9 cellular contexts compared by ENCODE assay signal in genomic region chr3:53243165-53243564, GRCh38. TPM values are rescaled to one million over a fixed set of nuclear protein-coding genes. Genes with fewer than 3 reads are reported as not detected.
DNase-seq lines count a peak whose midpoint lies in the region; ATAC-seq, FAIRE-seq and TF ChIP-seq lines count a peak whose summit lies in the region.
"Had no signal": no experiment of that assay in that cellular context is flagged by ENCODE, and none has a peak within 500 bp of the region (broad histone marks: within the 10 kb centered on the region; RNA-seq: fewer than 3 reads in every experiment).

No MANE protein-coding gene starts in this region.

- no peak for DNase-seq in activated CD8-positive, alpha-beta T cell treated with anti-CD3 and anti-CD28 coated beads, Interleukin-2, amount 10 ng/mL, durations not matched to agents 7 days and 5 days
- no peak for DNase-seq in activated CD8-positive, alpha-beta T cell treated with anti-CD3 and anti-CD28 coated beads for 36 hours
- peak; percentile 60 for DNase-seq in iPS-NIHi11 (ENCODE audit: low spot score)
- DNase-seq in tibial nerve (ENCODE audit: low spot score in 2 of 2) = no peak
- DNase-seq in H54 (ENCODE audit: insufficient read length, low spot score) = no peak
- DNase-seq: NCI-H2029 had no signal

- H3K27me3 Mint-ChIP-seq in activated CD8-positive, alpha-beta T cell treated with anti-CD3 and anti-CD28 coated beads, Interleukin-2, amount 10 ng/mL, durations not matched to agents 7 days and 5 days (ENCODE audit: low read depth) = no peaks in the 10 kb centered on the region
- no peaks in the 10 kb centered on the region for H3K27me3 Mint-ChIP-seq in activated CD8-positive, alpha-beta T cell treated with anti-CD3 and anti-CD28 coated beads for 36 hours
- H3K27me3 Mint-ChIP-seq in brain = no peaks in the 10 kb centered on the region

- CTCF ChIA-PET in activated CD8-positive, alpha-beta T cell treated with anti-CD3 and anti-CD28 coated beads, Interleukin-2, amount 10 ng/mL, durations not matched to agents 7 days and 5 days (lab: Charles Lee) = no interaction called here
- CTCF ChIA-PET in activated CD8-positive, alpha-beta T cell treated with anti-CD3 and anti-CD28 coated beads for 36 hours (lab: Charles Lee) = no interaction called here

- no peak for TF ChIP-seq EP300 in tibial nerve (IDR thresholded peaks at IDR 0.05)

- WGBS in tibial nerve, 2 donors = 33 to 37% methylated on average over 13 to 14 of the region's 14 CpGs

- intact Hi-C loops in activated CD8-positive, alpha-beta T cell treated with anti-CD3 and anti-CD28 coated beads for 36 hours (cut with micrococcal nuclease) = no loop called here

- TF ChIP-seq POLR2A in tibial nerve (IDR thresholded peaks at IDR 0.05) (no peak), H54 (IDR thresholded peaks at IDR 0.05; ENCODE audit: low read depth, low read length) (no peak)

- peaks cover 23% of the 10 kb centered on the region for H3K4me1 Mint-ChIP-seq in activated CD8-positive, alpha-beta T cell treated with anti-CD3 and anti-CD28 coated beads, Interleukin-2, amount 10 ng/mL, durations not matched to agents 7 days and 5 days (ENCODE audit: low read depth)
- peaks cover 17% of the 10 kb centered on the region for H3K4me1 Mint-ChIP-seq in activated CD8-positive, alpha-beta T cell treated with anti-CD3 and anti-CD28 coated beads for 36 hours (ENCODE audit: low read depth)
- H3K4me1 Mint-ChIP-seq in brain = peaks cover 54% of the 10 kb centered on the region

- no peaks in the 10 kb centered on the region for H3K27me3 ChIP-seq in tibial nerve

- peak overlapping the region in 3 of 4 donors; percentile 2 to 60 (median 42) for H3K27ac ChIP-seq in tibial nerve

- H3K9me3 Mint-ChIP-seq in activated CD8-positive, alpha-beta T cell treated with anti-CD3 and anti-CD28 coated beads, Interleukin-2, amount 10 ng/mL, durations not matched to agents 7 days and 5 days (ENCODE audit: insufficient read depth) = no peaks in the 10 kb centered on the region
- H3K9me3 Mint-ChIP-seq in activated CD8-positive, alpha-beta T cell treated with anti-CD3 and anti-CD28 coated beads for 36 hours = no peaks in the 10 kb centered on the region
- H3K9me3 Mint-ChIP-seq in brain = peaks cover 5 to 26% (median 8%) of the 10 kb centered on the region in 5 experiments

- H3K4me3 ChIP-seq in tibial nerve = no peak overlapping the region

- peak overlapping the region; percentile 37 for H3K27ac Mint-ChIP-seq in activated CD8-positive, alpha-beta T cell treated with anti-CD3 and anti-CD28 coated beads, Interleukin-2, amount 10 ng/mL, durations not matched to agents 7 days and 5 days
- no peak overlapping the region for H3K27ac Mint-ChIP-seq in activated CD8-positive, alpha-beta T cell treated with anti-CD3 and anti-CD28 coated beads for 36 hours
- peak overlapping the region; percentile 31 to 90 (median 66) for H3K27ac Mint-ChIP-seq in brain

- H3K36me3 Mint-ChIP-seq in activated CD8-positive, alpha-beta T cell treated with anti-CD3 and anti-CD28 coated beads, Interleukin-2, amount 10 ng/mL, durations not matched to agents 7 days and 5 days (ENCODE audit: low read depth) = peaks cover 41% of the 10 kb centered on the region
- H3K36me3 Mint-ChIP-seq in activated CD8-positive, alpha-beta T cell treated with anti-CD3 and anti-CD28 coated beads for 36 hours (ENCODE audit: low read depth) = peaks cover 37% of the 10 kb centered on the region
- H3K36me3 Mint-ChIP-seq in brain = peaks cover 71% of the 10 kb centered on the region

- TF ChIP-seq CTCF in activated CD8-positive, alpha-beta T cell treated with anti-CD3 and anti-CD28 coated beads for 36 hours (IDR thresholded peaks at IDR 0.05) = no peak
- TF ChIP-seq CTCF in brain (conservative IDR thresholded peaks at IDR 0.05) (no peak), tibial nerve (IDR thresholded peaks at IDR 0.05) (no peak)

- no peak for FAIRE-seq in H54 (lab: Jason Lieb, UNC)

- H3K4me1 ChIP-seq in tibial nerve = peaks cover 0 to 47% (median 20%) of the 10 kb centered on the region in 4 donors

- peaks cover 0 to 54% (median 3%) of the 10 kb centered on the region in 3 donors for H3K36me3 ChIP-seq in tibial nerve

- no peak overlapping the region for H3K4me3 Mint-ChIP-seq in activated CD8-positive, alpha-beta T cell treated with anti-CD3 and anti-CD28 coated beads, Interleukin-2, amount 10 ng/mL, durations not matched to agents 7 days and 5 days
- no peak overlapping the region for H3K4me3 Mint-ChIP-seq in activated CD8-positive, alpha-beta T cell treated with anti-CD3 and anti-CD28 coated beads for 36 hours
- H3K4me3 Mint-ChIP-seq in brain = no peak overlapping the region

- POLR2A ChIA-PET in activated CD8-positive, alpha-beta T cell treated with anti-CD3 and anti-CD28 coated beads, Interleukin-2, amount 10 ng/mL, durations not matched to agents 7 days and 5 days (lab: Charles Lee) = interaction anchor here (0.6 to 0.7 kb wide), 2 partner anchors 11 to 105 kb away, joined by 3 to 5 read pairs; no protein-coding TSS in a partner anchor
- POLR2A ChIA-PET in activated CD8-positive, alpha-beta T cell treated with anti-CD3 and anti-CD28 coated beads for 36 hours (lab: Charles Lee) = interaction anchor here (5.0 kb wide), 1 partner anchor 10 kb away, joined by 20 read pairs; no protein-coding TSS in a partner anchor

- no peak for ATAC-seq in activated CD8-positive, alpha-beta T cell treated with anti-CD3 and anti-CD28 coated beads, Interleukin-2, amount 10 ng/mL, durations not matched to agents 7 days and 5 days
- no peak for ATAC-seq in activated CD8-positive, alpha-beta T cell treated with anti-CD3 and anti-CD28 coated beads for 36 hours
- no peak for ATAC-seq in HG03439 (IDR thresholded peaks at IDR 0.05; ENCODE audit: unreplicated experiment)
- ATAC-seq in GM21528 (IDR thresholded peaks at IDR 0.05; ENCODE audit: low FRiP score, unreplicated experiment) = no peak

- peaks cover 0 to 3% (median 0%) of the 10 kb centered on the region in 4 donors for H3K9me3 ChIP-seq in tibial nerve

RNA-seq across cellular contexts. Expression of gene TKT, which starts 12.7 kb away (rescaled TPM):
- total RNA-seq in activated CD8-positive, alpha-beta T cell treated with anti-CD3 and anti-CD28 coated beads, Interleukin-2, amount 10 ng/mL, durations not matched to agents 7 days and 5 days = 100 to 1,000 TPM; 315 to 323 TPM
- total RNA-seq in activated CD8-positive, alpha-beta T cell treated with anti-CD3 and anti-CD28 coated beads for 36 hours = 100 to 1,000 TPM; 397 to 417 TPM
- 199 TPM for polyA plus RNA-seq in brain (ENCODE audit: insufficient read depth, low read depth, low replicate concordance)
- total RNA-seq in tibial nerve = 100 to 1,000 TPM; 156 to 224 (median 208) TPM
